Comparison of ENCODE assay signal across 9 cellular contexts in the genomic region with DNA sequence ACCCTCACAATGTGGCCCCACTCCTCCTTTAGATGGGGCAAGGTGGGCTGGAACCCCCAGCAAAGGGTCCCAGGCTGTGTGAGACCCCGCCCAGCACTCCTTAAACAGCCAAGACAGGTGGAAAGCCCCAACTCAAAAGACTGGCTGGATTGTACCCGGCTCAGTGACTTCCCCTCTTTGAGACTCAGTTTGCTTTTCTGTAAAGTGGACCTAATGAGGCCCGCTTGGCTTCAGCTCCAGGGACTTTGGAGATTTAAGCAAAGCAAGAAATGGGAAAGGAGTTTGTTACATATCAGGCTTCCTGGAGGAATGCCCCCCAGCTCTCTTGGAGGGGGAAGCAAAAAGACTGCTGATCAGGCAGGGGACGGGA. TPM values are rescaled to one million over a fixed set of nuclear protein-coding genes. Genes with fewer than 3 reads are reported as not detected.
"Had no signal": no experiment of that assay in that cellular context is flagged by ENCODE, and none has a peak within 500 bp of the region (broad histone marks: within the 10 kb centered on the region; RNA-seq: fewer than 3 reads in every experiment).

No MANE protein-coding gene starts in this region.

- DNase-seq: GDM1, GF-D8 had no signal

- FAIRE-seq: G401.6, GM12878, GM12891, GM12892, GM18507, GM19239 had no signal

- H3K4me3 ChIP-seq: GM12878 had no signal

RNA-seq across cellular contexts. Expression of gene SNX20, which starts 39.3 kb away (rescaled TPM):
- total RNA-seq: G401 had no signal

RNA-seq across cellular contexts. Expression of gene NOD2, which starts 51.6 kb away (rescaled TPM):
- total RNA-seq: G401 had no signal
